8 cellular contexts compared by ENCODE assay signal in the genomic region with DNA sequence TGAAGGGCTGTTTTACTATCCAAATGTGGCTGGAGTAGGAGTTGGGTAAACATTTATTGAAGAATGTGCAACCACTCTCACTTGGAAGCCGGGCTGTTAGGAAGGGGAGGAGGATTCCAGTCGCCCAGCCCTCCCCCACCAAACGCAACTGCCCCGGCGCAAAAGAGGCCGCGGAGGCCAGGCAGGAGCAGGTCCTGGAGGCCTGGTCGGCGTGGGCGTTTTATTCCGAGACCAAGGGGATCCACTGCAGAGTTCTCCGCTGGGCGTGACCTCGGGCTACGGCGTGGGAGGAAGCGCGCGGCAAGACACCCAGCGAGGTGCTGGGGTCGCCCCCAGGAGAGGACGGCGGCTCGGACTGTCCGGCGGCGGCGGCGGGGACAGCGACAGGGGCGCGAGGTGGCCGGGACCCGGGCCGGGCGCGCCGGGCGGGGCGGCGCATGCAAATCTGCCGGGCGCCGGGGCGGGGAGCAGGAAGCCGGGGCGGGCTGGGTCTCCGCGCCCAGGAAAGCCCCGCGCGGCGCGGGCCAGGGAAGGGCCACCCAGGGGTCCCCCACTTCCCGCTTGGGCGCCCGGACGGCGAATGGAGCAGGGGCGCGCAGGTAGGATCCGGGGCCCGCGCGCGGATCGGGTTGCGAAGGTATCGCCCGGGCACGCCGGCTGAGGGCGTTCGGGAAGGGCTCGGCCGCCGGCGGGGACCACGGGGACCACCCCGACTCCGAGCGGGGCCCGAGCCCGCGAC. TPM values are rescaled to one million over a fixed set of nuclear protein-coding genes. Genes with fewer than 3 reads are reported as not detected.
DNase-seq lines count a peak whose midpoint lies in the region; ATAC-seq, FAIRE-seq and TF ChIP-seq lines count a peak whose summit lies in the region.

A gene (plus strand): TSS at position 553 of the 739 bp plus-strand sequence. CDS start 26,230 bp downstream, outside the sequence.

- H3K4me3 ChIP-seq in rectal smooth muscle tissue (ENCODE audit: low read length): peak within 1 kb of the TSS; percentile 90
- H3K4me3 ChIP-seq in aorta (ENCODE audit: low read length in 2 of 2): peak within 1 kb of the TSS; percentile 33 to 65

- H3K27me3 Mint-ChIP-seq in activated naive CD8-positive, alpha-beta T cell: no peaks in the 10 kb centered on the region

- H3K27ac Mint-ChIP-seq in activated naive CD8-positive, alpha-beta T cell: peak within 1 kb of the TSS; percentile 100

- ATAC-seq in HG02870 (IDR thresholded peaks at IDR 0.05; ENCODE audit: unreplicated experiment) (peak; percentile 45), left cardiac atrium (peak; percentile 55 to 67), aorta (ENCODE audit: low FRiP score) (peak; percentile 56)

- H3K4me1 Mint-ChIP-seq in activated naive CD8-positive, alpha-beta T cell (ENCODE audit: low read depth): peaks cover 49% of the 10 kb centered on the region

- in situ Hi-C loops in SK-MEL-5 (cut with HindIII; ENCODE audit: low pct_unique_long_range_greater_than_20kb, low sequenced_read_pairs): no loop called here

- H3K9me3 Mint-ChIP-seq in activated naive CD8-positive, alpha-beta T cell (ENCODE audit: low read depth): no peaks in the 10 kb centered on the region

- H3K4me1 ChIP-seq in rectal smooth muscle tissue (ENCODE audit: control insufficient read depth, insufficient read depth, low read length): peaks cover 20% of the 10 kb centered on the region
- H3K4me1 ChIP-seq in aorta (ENCODE audit: control insufficient read depth in 1 of 2, insufficient read depth in 2 of 2, low read length in 2 of 2): no peaks in the 10 kb centered on the region

- H3K9me3 ChIP-seq in aorta (ENCODE audit: control insufficient read depth, low read length): no peaks in the 10 kb centered on the region

- H3K36me3 ChIP-seq in rectal smooth muscle tissue (ENCODE audit: control insufficient read depth, insufficient read depth, low read length) (no peaks in the 10 kb centered on the region), aorta (ENCODE audit: control insufficient read depth in 1 of 2, insufficient read depth in 2 of 2, low read length in 1 of 2) (no peaks in the 10 kb centered on the region)

- peak; percentile 72 for FAIRE-seq in GM12892 (lab: Jason Lieb, UNC)

- DNase-seq in GM12892 (ENCODE audit: insufficient read length) (peak; percentile 58), SK-MEL-5 (ENCODE audit: low read depth, low spot score) (peak; percentile 33), left cardiac atrium (peak; percentile 91), aorta (peak; percentile 92 to 93), NCI-H1092 treated with DMSO at 0.1 percent for 48 hours (lab: John Stamatoyannopoulos, UW) (no peak)

- H3K27ac ChIP-seq in rectal smooth muscle tissue (ENCODE audit: low read depth, low read length) (peak within 1 kb of the TSS; percentile 97), aorta (ENCODE audit: low read depth in 1 of 2, low read length in 2 of 2) (peak within 1 kb of the TSS; percentile 36 to 61)

- H3K36me3 Mint-ChIP-seq in activated naive CD8-positive, alpha-beta T cell: peaks cover 11% of the 10 kb centered on the region

- peak within 1 kb of the TSS; percentile 94 for H3K4me3 Mint-ChIP-seq in activated naive CD8-positive, alpha-beta T cell

- WGBS in aorta, 2 donors: 0 to 1% methylated on average over 55 to 85 of the region's 85 CpGs

- H3K27me3 ChIP-seq in rectal smooth muscle tissue (ENCODE audit: control insufficient read depth, insufficient read depth, low read length): no peaks in the 10 kb centered on the region
- H3K27me3 ChIP-seq in aorta (ENCODE audit: control insufficient read depth in 1 of 2, insufficient read depth in 2 of 2, low read length in 1 of 2): no peaks in the 10 kb centered on the region

- peak within 1 kb of the TSS; percentile 88 for H3K9ac ChIP-seq in rectal smooth muscle tissue (ENCODE audit: low read length)

- peak; percentile 66; the same call in 1 of the 2 replicates for TF ChIP-seq POLR2A in GM12892 (IDR thresholded peaks at IDR 0.05; ENCODE audit: low read depth, low read length)

- intact Hi-C loops in left cardiac atrium (cut with DNase I): no loop called here
- intact Hi-C loops in aorta (cut with DNase I): loop anchor here in 1 of 2 donors (5.0 kb wide), 1 partner anchor 71 kb away; no protein-coding TSS in a partner anchor

RNA-seq across cellular contexts. Expression of the gene that starts here (rescaled TPM):
- 18.8 TPM for polyA plus RNA-seq in GM12892 (2012; ENCODE audit: missing spikeins)
- total RNA-seq in SK-MEL-5 (2014; rRNA removed; shearing (Covaris generic)): 5.3 and 5.6 TPM in 2 replicates
- 9.7 and 18.4 TPM in 2 replicates for polyA plus RNA-seq in SK-MEL-5 (2015; cell fraction: cytosol; rRNA removed)
- 18.5 and 21.0 TPM in 2 replicates for polyA plus RNA-seq in SK-MEL-5 (2015; cell fraction: nucleus; rRNA removed)
- total RNA-seq in left cardiac atrium (10 to 100 TPM; 19.8 to 56.8 TPM), aorta (100 to 1,000 TPM in 1 of 2 donors, 10 to 100 TPM in 1; 91.7 to 138 TPM)
- polyA plus RNA-seq in aorta: 10 to 100 TPM in 1 of 2 donors, 1 to 10 TPM in 1; 7.5 to 50.7 TPM
